ENCODE assay signal across 1 cellular context in the genomic region with DNA sequence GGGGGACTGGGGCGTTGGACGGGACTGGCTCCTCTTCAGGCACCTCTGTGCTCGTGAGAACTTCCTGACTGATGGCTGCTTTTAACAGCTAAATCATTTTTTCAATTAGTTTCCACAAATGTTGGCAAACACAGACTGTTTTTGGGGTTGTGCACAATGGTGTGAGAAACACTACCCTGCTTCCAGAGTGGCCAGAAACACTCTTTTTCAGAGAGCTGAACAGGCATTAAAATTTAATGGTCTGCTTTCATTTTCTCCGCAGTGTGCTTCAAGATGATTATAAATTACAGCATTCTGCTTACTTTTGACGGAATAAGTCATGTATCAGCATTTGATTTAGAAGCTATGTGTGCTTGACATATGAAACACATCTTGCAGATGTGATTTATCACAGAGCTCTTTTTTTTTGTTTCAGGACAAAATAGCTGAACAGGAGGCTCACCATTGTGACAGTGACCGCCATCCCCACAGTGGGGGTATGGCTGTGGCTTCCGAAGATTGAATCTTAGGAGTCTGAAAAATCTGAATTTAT.
TF ChIP-seq lines count a peak whose summit lies in the region.

No MANE protein-coding gene starts in this region.

TF ChIP-seq in liver, 16 proteins besides CTCF, POLR2A, EP300 and RAD21 (continued from another document):
- TF ChIP-seq, protein P1, sequence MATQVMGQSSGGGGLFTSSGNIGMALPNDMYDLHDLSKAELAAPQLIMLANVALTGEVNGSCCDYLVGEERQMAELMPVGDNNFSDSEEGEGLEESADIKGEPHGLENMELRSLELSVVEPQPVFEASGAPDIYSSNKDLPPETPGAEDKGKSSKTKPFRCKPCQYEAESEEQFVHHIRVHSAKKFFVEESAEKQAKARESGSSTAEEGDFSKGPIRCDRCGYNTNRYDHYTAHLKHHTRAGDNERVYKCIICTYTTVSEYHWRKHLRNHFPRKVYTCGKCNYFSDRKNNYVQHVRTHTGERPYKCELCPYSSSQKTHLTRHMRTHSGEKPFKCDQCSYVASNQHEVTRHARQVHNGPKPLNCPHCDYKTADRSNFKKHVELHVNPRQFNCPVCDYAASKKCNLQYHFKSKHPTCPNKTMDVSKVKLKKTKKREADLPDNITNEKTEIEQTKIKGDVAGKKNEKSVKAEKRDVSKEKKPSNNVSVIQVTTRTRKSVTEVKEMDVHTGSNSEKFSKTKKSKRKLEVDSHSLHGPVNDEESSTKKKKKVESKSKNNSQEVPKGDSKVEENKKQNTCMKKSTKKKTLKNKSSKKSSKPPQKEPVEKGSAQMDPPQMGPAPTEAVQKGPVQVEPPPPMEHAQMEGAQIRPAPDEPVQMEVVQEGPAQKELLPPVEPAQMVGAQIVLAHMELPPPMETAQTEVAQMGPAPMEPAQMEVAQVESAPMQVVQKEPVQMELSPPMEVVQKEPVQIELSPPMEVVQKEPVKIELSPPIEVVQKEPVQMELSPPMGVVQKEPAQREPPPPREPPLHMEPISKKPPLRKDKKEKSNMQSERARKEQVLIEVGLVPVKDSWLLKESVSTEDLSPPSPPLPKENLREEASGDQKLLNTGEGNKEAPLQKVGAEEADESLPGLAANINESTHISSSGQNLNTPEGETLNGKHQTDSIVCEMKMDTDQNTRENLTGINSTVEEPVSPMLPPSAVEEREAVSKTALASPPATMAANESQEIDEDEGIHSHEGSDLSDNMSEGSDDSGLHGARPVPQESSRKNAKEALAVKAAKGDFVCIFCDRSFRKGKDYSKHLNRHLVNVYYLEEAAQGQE (IDR thresholded peaks at IDR 0.05): no peak
- TF ChIP-seq TAF1 (conservative IDR thresholded peaks at IDR 0.05): no peak
